ENCODE assay signal across 15 cellular contexts in genomic region chr14:76282581-76282980, GRCh38.
DNase-seq lines count a peak whose midpoint lies in the region; ATAC-seq, FAIRE-seq and TF ChIP-seq lines count a peak whose summit lies in the region.
"Had no signal": no experiment of that assay in that cellular context is flagged by ENCODE, and none has a peak within 500 bp of the region (broad histone marks: within the 10 kb centered on the region; RNA-seq: fewer than 3 reads in every experiment).

No MANE protein-coding gene starts in this region.

- H2AK5ac ChIP-seq in H1 (ENCODE audit: low read depth, low read length) = no peak overlapping the region

- H4K91ac ChIP-seq in H1 (replicated peaks; ENCODE audit: insufficient read length, low read length) = no peak overlapping the region

- POLR2A ChIA-PET in WTC11 (lab: Charles Lee) = no interaction called here
- POLR2A ChIA-PET in H1 (lab: Charles Lee; ENCODE audit: partially characterized antibody) = no interaction called here

- no peak overlapping the region for H3K27ac Mint-ChIP-seq in WTC11
- H3K27ac Mint-ChIP-seq: CD14-positive monocyte; CD8-positive, alpha-beta T cell had no signal

- CTCF ChIA-PET in WTC11 (lab: Charles Lee) = no interaction called here
- CTCF ChIA-PET in H1 (lab: Charles Lee; ENCODE audit: partially characterized antibody) = no interaction called here

- H4K5ac ChIP-seq in H1 (ENCODE audit: insufficient read length, low read depth, low read length) = no peak overlapping the region

- H3K14ac ChIP-seq in H1 (ENCODE audit: insufficient read length) = no peak overlapping the region

- H3K4me1 Mint-ChIP-seq in WTC11 = peaks cover 3% of the 10 kb centered on the region; the same call in 1 of the 2 replicates
- H3K4me1 Mint-ChIP-seq: CD14-positive monocyte had no signal

- H3K27ac ChIP-seq in H1 (ENCODE audit: low read depth, low read length) (no peak overlapping the region), vagina (no peak overlapping the region)
- H3K27ac ChIP-seq: 22Rv1 had no signal

- no peak for TF ChIP-seq RAD21 in H1 (IDR thresholded peaks at IDR 0.05 in 1 of 2, conservative IDR thresholded peaks at IDR 0.05 in 1 of 2; ENCODE audit: low read depth in 2 of 2, low read length in 2 of 2)

- DNase-seq in activated CD8-positive, alpha-beta memory T cell treated with anti-CD3 and anti-CD28 coated beads for 24 hours = peak; percentile 11
- no peak for DNase-seq in activated CD8-positive, alpha-beta memory T cell treated with anti-CD3 and anti-CD28 coated beads, Interleukin-2, amount 50 U/mL, for 48 hours
- DNase-seq in WTC11 (ENCODE audit: low spot score) (no peak), H1 (ENCODE audit: low read depth in 1 of 2, low spot score in 2 of 2) (peak in 1 of 2 experiments; percentile 19), vagina (ENCODE audit: extremely low spot score in 2 of 2) (peak; percentile 32 to 49), hypothalamus (lab: John Stamatoyannopoulos, UW) (no peak), medulla oblongata (ENCODE audit: extremely low spot score) (no peak)
- DNase-seq: CD8-positive, alpha-beta T cell; COR-L47; DMS53; GF-D8 had no signal

- no peak for ATAC-seq in WTC11
- no peak for ATAC-seq in HG03135 (IDR thresholded peaks at IDR 0.05; ENCODE audit: unreplicated experiment)
- ATAC-seq: CD8-positive, alpha-beta T cell; HCT116 had no signal

- WGBS in H1 (ENCODE audit: extremely low coverage in 1 of 2, insufficient coverage in 1 of 2, insufficient read length in 1 of 2, insufficient replicate concordance in 2 of 2, low coverage in 1 of 2, low lambda C conversion rate in 2 of 2, missing lambda C conversion rate in 1 of 2), 2 experiments = 63% methylated on average over 2 of the region's 2 CpGs; no CpG with 5 or more reads in 1 of the 2 experiments

- no peak overlapping the region for H3K4ac ChIP-seq in H1 (replicated peaks; ENCODE audit: insufficient read length, low read depth, low read length)

- H2BK120ac ChIP-seq in H1 (replicated peaks; ENCODE audit: low read depth, low read length) = no peak overlapping the region

- H2AFZ ChIP-seq in H1 (ENCODE audit: low read length) = no peak overlapping the region

- H3K36me3 ChIP-seq in H1 (ENCODE audit: control insufficient read depth in 2 of 4, insufficient read depth in 4 of 4, low read length in 3 of 4) = no peaks in the 10 kb centered on the region
- no peaks in the 10 kb centered on the region for H3K36me3 ChIP-seq in vagina

- no peaks in the 10 kb centered on the region for H3K79me2 ChIP-seq in H1 (ENCODE audit: control insufficient read depth in 1 of 2, insufficient read depth in 2 of 2, low read length in 2 of 2)

- H3K4me2 ChIP-seq in H1 (ENCODE audit: insufficient read depth in 1 of 2, low read depth in 2 of 2, low read length in 2 of 2) = no peak overlapping the region

- TF ChIP-seq EP300 in H1 (IDR thresholded peaks at IDR 0.05; ENCODE audit: borderline replicate concordance in 1 of 2, low read depth in 2 of 2, low read length in 2 of 2) = no peak

- H3K27me3 ChIP-seq in H1 (replicated peaks in 1 of 4; ENCODE audit: control insufficient read depth in 3 of 4, extremely low read depth in 1 of 4, insufficient read depth in 3 of 4, low read length in 3 of 4) = no peaks in the 10 kb centered on the region
- H3K27me3 ChIP-seq in vagina = no peaks in the 10 kb centered on the region

- no peaks in the 10 kb centered on the region for H3K79me1 ChIP-seq in H1 (ENCODE audit: low read depth, low read length)

- H2BK15ac ChIP-seq in H1 (ENCODE audit: low read length) = no peak overlapping the region

- no peaks in the 10 kb centered on the region for H3K36me3 Mint-ChIP-seq in WTC11
- H3K36me3 Mint-ChIP-seq: CD14-positive monocyte; CD8-positive, alpha-beta T cell had no signal

- H3K23me2 ChIP-seq in H1 (ENCODE audit: low read depth, low read length) = no peaks in the 10 kb centered on the region; the same call in 1 of the 2 replicates

- TF ChIP-seq CTCF in WTC11 (IDR thresholded peaks at IDR 0.05) (no peak), H1 (IDR thresholded peaks at IDR 0.05; ENCODE audit: control extremely low read depth in 1 of 3, insufficient read depth in 1 of 3, low read depth in 1 of 3, low read length in 3 of 3) (no peak), vagina (IDR thresholded peaks at IDR 0.05) (no peak)

- H4K8ac ChIP-seq in H1 (ENCODE audit: extremely low read depth, insufficient read depth, low read length) = no peak overlapping the region

- H3K9ac ChIP-seq in H1 (replicated peaks in 1 of 4; ENCODE audit: extremely low read depth in 1 of 4, low read depth in 3 of 4, low read length in 3 of 4) = no peak overlapping the region

- intact Hi-C loops in vagina (cut with DNase I) = no loop called here

- no peak for FAIRE-seq in H1 (lab: Jason Lieb, UNC)

- no peak overlapping the region for H2BK5ac ChIP-seq in H1 (ENCODE audit: low read depth, low read length)

- H3K18ac ChIP-seq in H1 (ENCODE audit: extremely low read depth, low read length) = no peak overlapping the region

- no peaks in the 10 kb centered on the region for H3K27me3 Mint-ChIP-seq in WTC11 (ENCODE audit: low read depth)

- H3K9me3 Mint-ChIP-seq in WTC11 = 0 out of 2 replicates have a peak, but pooled peaks cover 11% of the 10 kb centered on the region

- H4K20me1 ChIP-seq in H1 (replicated peaks in 1 of 2; ENCODE audit: control insufficient read depth in 1 of 2, insufficient read depth in 2 of 2, low read length in 2 of 2) = no peaks in the 10 kb centered on the region

- TF ChIP-seq POLR2A in H1 (IDR thresholded peaks at IDR 0.05; ENCODE audit: control extremely low read depth in 1 of 2, low read depth in 2 of 2, low read length in 2 of 2) (no peak), vagina (IDR thresholded peaks at IDR 0.05) (no peak)

- no peaks in the 10 kb centered on the region for H3K9me3 ChIP-seq in H1 (ENCODE audit: insufficient read depth in 2 of 2, low read depth in 1 of 2, low read length in 1 of 2)
- H3K9me3 ChIP-seq in vagina = no peaks in the 10 kb centered on the region

- no peaks in the 10 kb centered on the region; a peak in 1 of 7 replicates for H3K4me1 ChIP-seq in H1 (replicated peaks in 1 of 4; ENCODE audit: control insufficient read depth in 3 of 4, insufficient read depth in 4 of 4, low read length in 3 of 4)
- no peaks in the 10 kb centered on the region for H3K4me1 ChIP-seq in vagina

- no peak overlapping the region for H3K4me3 ChIP-seq in H1 (ENCODE audit: extremely low read depth in 1 of 4, insufficient read depth in 2 of 4, low read depth in 3 of 4, low read length in 4 of 4)
- H3K4me3 ChIP-seq in vagina = no peak overlapping the region

- no peak overlapping the region for H2BK12ac ChIP-seq in H1 (ENCODE audit: low read depth, low read length)

- no peak overlapping the region for H3K4me3 Mint-ChIP-seq in WTC11
- H3K4me3 Mint-ChIP-seq: CD14-positive monocyte; CD8-positive, alpha-beta T cell had no signal

- H3K23ac ChIP-seq in H1 (ENCODE audit: insufficient read length) = no peak overlapping the region

- no peak overlapping the region for H2BK20ac ChIP-seq in H1 (ENCODE audit: low read length)

- no peak overlapping the region for H3K56ac ChIP-seq in H1 (replicated peaks; ENCODE audit: insufficient read length, low read depth, low read length)

TF ChIP-seq in WTC11, 78 proteins besides CTCF, POLR2A, EP300 and RAD21:
- TF ChIP-seq GTF2I (CRISPR knock-in tag; conservative IDR thresholded peaks at IDR 0.05) (peak; percentile 57; the same call in 1 of the 2 replicates), ZNF219 (CRISPR knock-in tag; IDR thresholded peaks at IDR 0.05; ENCODE audit: borderline replicate concordance) (no peak)

TF ChIP-seq in H1, 55 proteins besides CTCF, POLR2A, EP300 and RAD21:
- no peak for TF ChIP-seq E2F6 (IDR thresholded peaks at IDR 0.05)
- TF ChIP-seq KDM1A (IDR thresholded peaks at IDR 0.05; ENCODE audit: borderline replicate concordance, low read length) = peak; percentile 78; the same call in 1 of the 2 replicates
- TF ChIP-seq SIRT6 (IDR thresholded peaks at IDR 0.05; ENCODE audit: low read length) = no peak

Comparison
In these comparisons a context has a peak if more than half of its experiments do, and no peak if none do; other contexts are left out.
1. DNase-seq: peak in activated CD8-positive, alpha-beta memory T cell treated with anti-CD3 and anti-CD28 coated beads for 24 hours (single experiment) and vagina (2 of 2); none in activated CD8-positive, alpha-beta memory T cell treated with anti-CD3 and anti-CD28 coated beads, Interleukin-2, amount 50 U/mL, for 48 hours (single experiment), WTC11 (single experiment), hypothalamus (0 of 51) and medulla oblongata (single experiment).